Comparison of ENCODE assay signal across 9 cellular contexts in genomic region chr1:185694081-185694480, GRCh38. TPM values are rescaled to one million over a fixed set of nuclear protein-coding genes. Genes with fewer than 3 reads are reported as not detected.
DNase-seq lines count a peak whose midpoint lies in the region; ATAC-seq and TF ChIP-seq lines count a peak whose summit lies in the region.
"Had no signal": no experiment of that assay in that cellular context is flagged by ENCODE, and none has a peak within 500 bp of the region (broad histone marks: within the 10 kb centered on the region; RNA-seq: fewer than 3 reads in every experiment).

No MANE protein-coding gene starts in this region.

- no peak for TF ChIP-seq POLR2A in gastrocnemius medialis (IDR thresholded peaks at IDR 0.05)

- H3K27ac Mint-ChIP-seq in effector memory CD8-positive, alpha-beta T cell = peak overlapping the region; percentile 88 to 94

- ATAC-seq in GM18520 (IDR thresholded peaks at IDR 0.05; ENCODE audit: unreplicated experiment) (peak; percentile 78), GM21825 (IDR thresholded peaks at IDR 0.05; ENCODE audit: unreplicated experiment) (peak; percentile 95), gastrocnemius medialis (no peak)
- peak; percentile 55 for ATAC-seq in effector memory CD8-positive, alpha-beta T cell (replicated peaks)
- ATAC-seq: Panc1 had no signal

- H3K9me3 ChIP-seq in gastrocnemius medialis = no peaks in the 10 kb centered on the region

- H3K27me3 Mint-ChIP-seq in effector memory CD8-positive, alpha-beta T cell = peaks cover 23 to 26% of the 10 kb centered on the region in 2 donors

- DNase-seq in NOMO-1 (lab: John Stamatoyannopoulos, UW; ENCODE audit: unreplicated experiment in 2 of 2) (peak; percentile 34 to 86), gastrocnemius medialis (no peak), NCI-H526 treated with DMSO at 0.1 percent for 48 hours (lab: John Stamatoyannopoulos, UW) (no peak), HT-29 (ENCODE audit: low spot score) (no peak)
- DNase-seq in effector memory CD8-positive, alpha-beta T cell = peak in 1 of 3 experiments; percentile 5
- no peak for DNase-seq in stimulated activated CD8-positive, alpha-beta memory T cell treated with anti-CD3 and anti-CD28 coated beads, Interleukin-4, amount 100 ng/mL, for 48 hours

- no peaks in the 10 kb centered on the region for H3K36me3 ChIP-seq in gastrocnemius medialis

- intact Hi-C loops in gastrocnemius medialis (cut with DNase I; ENCODE audit: low total_unique reads) = no loop called here

- H3K27ac ChIP-seq in gastrocnemius medialis = peak overlapping the region; percentile 52 to 72 (median 58)

- peak overlapping the region; percentile 69 to 78 for H3K4me3 Mint-ChIP-seq in effector memory CD8-positive, alpha-beta T cell

- TF ChIP-seq CTCF in gastrocnemius medialis (IDR thresholded peaks at IDR 0.05 in 4 of 5, conservative IDR thresholded peaks at IDR 0.05 in 1 of 5) = no peak

- in situ Hi-C loops in gastrocnemius medialis (cut with MboI; ENCODE audit: low sequenced_read_pairs in 4 of 4) = loop anchor here in 2 of 4 donors (25.0 kb wide), 1 partner anchor 457 kb away; no protein-coding TSS in a partner anchor

- H3K9me3 Mint-ChIP-seq in effector memory CD8-positive, alpha-beta T cell = no peaks in the 10 kb centered on the region

- no peaks in the 10 kb centered on the region for H3K27me3 ChIP-seq in gastrocnemius medialis

- no peaks in the 10 kb centered on the region for H3K36me3 Mint-ChIP-seq in effector memory CD8-positive, alpha-beta T cell (ENCODE audit: insufficient read depth)

- peak overlapping the region in 2 of 4 donors; percentile 6 to 8 for H3K4me3 ChIP-seq in gastrocnemius medialis

- H3K4me1 Mint-ChIP-seq in effector memory CD8-positive, alpha-beta T cell (ENCODE audit: low read depth in 2 of 2) = peaks cover 10% of the 10 kb centered on the region in 2 donors

- H3K4me1 ChIP-seq in gastrocnemius medialis = no peaks in the 10 kb centered on the region

RNA-seq across cellular contexts. Expression of gene HMCN1, which starts 40.1 kb away (rescaled TPM):
- total RNA-seq in gastrocnemius medialis = 1 to 10 TPM; 2.6 to 7.5 (median 5.1) TPM
- 0.05 and 0.15 TPM in 2 replicates for total RNA-seq in HT-29 (2014; rRNA removed; shearing (Covaris generic))

Comparison
In these comparisons a context has a peak if more than half of its experiments do, and no peak if none do; other contexts are left out.
1. ATAC-seq: peak in GM18520 (single experiment), GM21825 (single experiment) and effector memory CD8-positive, alpha-beta T cell (single experiment); none in gastrocnemius medialis (0 of 2).
2. DNase-seq: peak in NOMO-1 (2 of 2); none in gastrocnemius medialis (0 of 2), stimulated activated CD8-positive, alpha-beta memory T cell treated with anti-CD3 and anti-CD28 coated beads, Interleukin-4, amount 100 ng/mL, for 48 hours (single experiment), NCI-H526 treated with DMSO at 0.1 percent for 48 hours (single experiment) and HT-29 (single experiment).